24 cellular contexts compared by ENCODE assay signal in genomic region chr19:42064432-42064831, GRCh38. TPM values are rescaled to one million over a fixed set of nuclear protein-coding genes. Genes with fewer than 3 reads are reported as not detected.
"Had no signal": no experiment of that assay in that cellular context is flagged by ENCODE, and none has a peak within 500 bp of the region (broad histone marks: within the 10 kb centered on the region; RNA-seq: fewer than 3 reads in every experiment).

No MANE protein-coding gene starts in this region.

- H3K36me3 ChIP-seq: left lung, lower lobe of right lung, pancreas, prostate gland, uterus had no signal

- DNase-seq: hippocampal formation; left colon; left lung; lower lobe of right lung; mammary epithelial cell; mesenchymal stem cell; naive thymus-derived CD8-positive, alpha-beta T cell; nephron progenitor cell; pancreas; retina; right cardiac atrium; sigmoid colon; small intestine; spleen; stimulated activated CD4-positive, alpha-beta T cell treated with anti-CD3 and anti-CD28 coated beads, Interleukin-4, amount 100 ng/mL, for 4 hours; stimulated activated CD8-positive, alpha-beta memory T cell treated with anti-CD3 and anti-CD28 coated beads, Interleukin-4, amount 100 ng/mL, for 48 hours; stimulated activated naive CD4-positive, alpha-beta T cell treated with Interleukin-2 at 50 U/mL for 16 hours; stimulated activated naive CD8-positive, alpha-beta T cell treated with anti-CD3 and anti-CD28 coated beads, Interleukin-15, amount 100 ng/mL, for 72 hours; substantia nigra; uterus had no signal

- H3K27ac ChIP-seq: left lung, lower lobe of right lung, pancreas, prostate gland, sigmoid colon, spleen, tibial nerve, uterus had no signal

- H3K27me3 ChIP-seq: pancreas, sigmoid colon, uterus had no signal

- ATAC-seq: left colon; left lung; lower lobe of right lung; naive thymus-derived CD8-positive, alpha-beta T cell; pancreas; right cardiac atrium; stimulated activated memory B cell treated with anti-CD40 and anti-IgM and Interleukin-4, amounts not matched to agents 10 μg/mL and 1 μg/mL and 100 μg/mL, for 72 hours; stimulated activated naive CD8-positive, alpha-beta T cell treated with anti-CD3 and anti-CD28 coated beads, Interleukin-15, amount 100 ng/mL, for 72 hours had no signal

- H3K4me1 ChIP-seq: left lung, lower lobe of right lung, pancreas, prostate gland, uterus had no signal

- FAIRE-seq: keratinocyte, pancreas, small intestine had no signal

- H3K9me3 ChIP-seq: left lung, lower lobe of right lung, pancreas, prostate gland, sigmoid colon, spleen, tibial nerve, uterus had no signal

- H3K4me3 ChIP-seq: left lung, lower lobe of right lung, pancreas, prostate gland, sigmoid colon, spleen, tibial nerve, uterus had no signal

RNA-seq across cellular contexts. Expression of gene GRIK5, which starts 5.6 kb away (rescaled TPM):
- polyA plus RNA-seq: naive thymus-derived CD8-positive, alpha-beta T cell had no signal
